8 cellular contexts compared by ENCODE assay signal in genomic region chr2:68766378-68766845, GRCh38. TPM values are rescaled to one million over a fixed set of nuclear protein-coding genes. Genes with fewer than 3 reads are reported as not detected.
DNase-seq lines count a peak whose midpoint lies in the region; ATAC-seq and TF ChIP-seq lines count a peak whose summit lies in the region.

No MANE protein-coding gene starts in this region.

- no peak for TF ChIP-seq EP300 in ovary (IDR thresholded peaks at IDR 0.05)

- H3K4me3 ChIP-seq in ovary, result no peak overlapping the region

- DNase-seq in AML-193 (lab: John Stamatoyannopoulos, UW) (peak; percentile 93 to 94), ovary (peak in 3 of 5 donors; percentile 35 to 58 (median 43)), GM10248 (ENCODE audit: extremely low spot score) (no peak), HEK293T (ENCODE audit: extremely low spot score) (no peak), NCI-H187 treated with DMSO at 0.1 percent for 48 hours (lab: John Stamatoyannopoulos, UW) (no peak)
- peak; percentile 57 for DNase-seq in effector CD4-positive, alpha-beta T cell

- TF ChIP-seq POLR2A in ovary (IDR thresholded peaks at IDR 0.05), result no peak

- no peaks in the 10 kb centered on the region for H3K27me3 ChIP-seq in ovary

- no peak overlapping the region for H3K27ac ChIP-seq in ovary

- 7 to 20% (median 11%) methylated on average over 5 of the region's 5 CpGs for WGBS in ovary, 3 donors

- intact Hi-C loops in ovary (cut with DNase I), result no loop called here

- peaks cover 18% of the 10 kb centered on the region for H3K4me1 ChIP-seq in ovary (ENCODE audit: insufficient read depth)

- CTCF ChIA-PET in GM10248 (lab: Yijun Ruan, JAX) (interaction anchor here (0.9 to 6.6 kb wide), 9 partner anchors 9 to 303 kb away, joined by 3 to 61 read pairs (median 3); no protein-coding TSS in a partner anchor), HEK293T (lab: Yijun Ruan, JAX) (no interaction called here)

- no peaks in the 10 kb centered on the region for H3K9me3 ChIP-seq in ovary

- H3K36me3 ChIP-seq in ovary, result no peaks in the 10 kb centered on the region

- POLR2A ChIA-PET in GM10248 (lab: Yijun Ruan, JAX), result no interaction called here
- POLR2A ChIA-PET in HEK293T (lab: Yijun Ruan, JAX), result no interaction called here

- peak; percentile 41 for ATAC-seq in HG02884 (IDR thresholded peaks at IDR 0.05; ENCODE audit: unreplicated experiment)
- ATAC-seq in activated CD4-positive, CD25-positive, alpha-beta regulatory T cell treated with anti-CD3 and anti-CD28 coated beads, Interleukin-2, amount 50 U/mL, for 24 hours, result peak; percentile 44 to 60

- TF ChIP-seq CTCF in ovary (IDR thresholded peaks at IDR 0.05) (no peak), GM10248 (IDR thresholded peaks at IDR 0.05; ENCODE audit: control extremely low read depth, extremely low read depth, low read depth, missing control alignments) (no peak)

TF ChIP-seq in HEK293T, 16 proteins besides CTCF, POLR2A, EP300 and RAD21:
- TF ChIP-seq SP1 (IDR thresholded peaks at IDR 0.05) (no peak), FOXK2 (IDR thresholded peaks at IDR 0.05) (no peak), LEF1 (IDR thresholded peaks at IDR 0.05; ENCODE audit: borderline replicate concordance) (no peak), ARNT (IDR thresholded peaks at IDR 0.05) (no peak), L3MBTL2 (conservative IDR thresholded peaks at IDR 0.05) (no peak), FOXM1 (IDR thresholded peaks at IDR 0.05; ENCODE audit: borderline replicate concordance) (no peak), BHLHE40 (IDR thresholded peaks at IDR 0.05; ENCODE audit: borderline replicate concordance) (no peak), HDGF (IDR thresholded peaks at IDR 0.05; ENCODE audit: borderline replicate concordance) (no peak), NFRKB (IDR thresholded peaks at IDR 0.05) (no peak), TARDBP (IDR thresholded peaks at IDR 0.05) (no peak), PKNOX1 (IDR thresholded peaks at IDR 0.05) (no peak), FOXA1 (IDR thresholded peaks at IDR 0.05) (no peak), ZNF384 (IDR thresholded peaks at IDR 0.05) (no peak)

RNA-seq across cellular contexts. Expression of gene ARHGAP25, which starts 31.8 kb away (rescaled TPM):
- 10 to 100 TPM in 4 of 7 donors, 1 to 10 TPM in 3; 8.5 to 15.6 (median 12.4) TPM for total RNA-seq in ovary
- polyA plus RNA-seq in ovary, result 10 to 100 TPM; 13.7 to 30.5 TPM

Comparison
In these comparisons a context has a peak if more than half of its experiments do, and no peak if none do; other contexts are left out.
1. DNase-seq: peak in AML-193 (2 of 2), effector CD4-positive, alpha-beta T cell (single experiment) and ovary (3 of 5); none in GM10248 (single experiment), HEK293T (single experiment) and NCI-H187 treated with DMSO at 0.1 percent for 48 hours (single experiment).